10 cellular contexts compared by ENCODE assay signal in the genomic region with DNA sequence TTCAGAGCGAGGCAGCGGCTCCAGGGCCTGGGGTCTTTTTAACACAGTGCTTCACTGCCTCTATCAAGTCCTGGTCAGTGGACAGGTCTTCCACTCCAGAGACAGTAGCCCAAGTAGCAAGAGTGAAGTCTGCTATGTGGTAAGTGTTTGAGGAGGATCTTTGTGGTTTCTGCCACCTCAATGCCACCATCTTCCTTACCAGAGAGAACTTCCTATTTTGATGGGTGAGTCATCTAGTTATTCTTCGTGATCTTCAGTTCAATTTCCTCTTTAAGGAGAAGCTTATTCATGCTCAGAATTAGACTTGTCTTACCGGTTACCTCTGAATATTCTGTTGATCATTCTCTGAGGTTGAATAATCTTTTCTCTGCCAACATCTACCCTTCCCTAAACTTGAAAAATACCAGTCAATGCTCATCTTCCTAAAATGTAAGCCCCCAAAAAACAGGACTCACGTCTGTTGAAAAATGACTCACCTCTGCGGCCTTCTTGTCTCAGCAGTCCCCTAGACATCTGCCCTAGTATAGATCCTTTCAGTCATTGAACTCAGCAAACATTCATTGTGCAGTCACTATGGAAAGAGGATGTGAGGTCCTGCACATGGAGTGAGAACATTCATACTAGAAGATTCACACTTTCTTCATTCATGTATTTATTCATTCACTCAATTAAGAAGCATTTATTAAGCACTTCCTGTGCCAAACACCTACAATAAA. TPM values are rescaled to one million over a fixed set of nuclear protein-coding genes. Genes with fewer than 3 reads are reported as not detected.
DNase-seq lines count a peak whose midpoint lies in the region; ATAC-seq, FAIRE-seq and TF ChIP-seq lines count a peak whose summit lies in the region.
"Had no signal": no experiment of that assay in that cellular context is flagged by ENCODE, and none has a peak within 500 bp of the region (broad histone marks: within the 10 kb centered on the region; RNA-seq: fewer than 3 reads in every experiment).

No MANE protein-coding gene starts in this region.

- TF ChIP-seq CTCF in epithelial cell of esophagus (IDR thresholded peaks at IDR 0.05; ENCODE audit: insufficient read depth, low read depth, low read length, missing control alignments), result no peak

- H3K4me3 ChIP-seq in epithelial cell of esophagus (ENCODE audit: low read length), result no peak overlapping the region

- peak; percentile 58 for DNase-seq in GF-D8 (lab: John Stamatoyannopoulos, UW)
- DNase-seq in T-helper 1 cell, result peak in 4 of 5 donors; percentile 4 to 89 (median 23)
- peak; percentile 86 for DNase-seq in epithelial cell of esophagus (ENCODE audit: low read depth)
- peak; percentile 27 for DNase-seq in stimulated activated naive CD4-positive, alpha-beta T cell treated with Interleukin-2 at 50 U/mL for 16 hours (lab: John Stamatoyannopoulos, UW)
- no peak for DNase-seq in SW480 (ENCODE audit: low spot score)
- no peak for DNase-seq in frontal cortex (ENCODE audit: low spot score in 2 of 2)
- no peak for DNase-seq in COLO668 (lab: John Stamatoyannopoulos, UW; ENCODE audit: unreplicated experiment)

- ATAC-seq in HG03060 (IDR thresholded peaks at IDR 0.05; ENCODE audit: low read depth, unreplicated experiment), result peak; percentile 40

- no peak for FAIRE-seq in frontal cortex (lab: Jason Lieb, UNC)
- FAIRE-seq: colon, H1 had no signal

RNA-seq across cellular contexts. Expression of a gene that starts 32.2 kb away (rescaled TPM):
- 16.7 TPM for total RNA-seq in frontal cortex

Comparison
In these comparisons a context has a peak if more than half of its experiments do, and no peak if none do; other contexts are left out.
1. DNase-seq: peak in GF-D8 (single experiment), T-helper 1 cell (4 of 5), epithelial cell of esophagus (single experiment) and stimulated activated naive CD4-positive, alpha-beta T cell treated with Interleukin-2 at 50 U/mL for 16 hours (single experiment); none in SW480 (single experiment), frontal cortex (0 of 2) and COLO668 (single experiment).